Comparison of ENCODE assay signal across 7 cellular contexts in the genomic region with DNA sequence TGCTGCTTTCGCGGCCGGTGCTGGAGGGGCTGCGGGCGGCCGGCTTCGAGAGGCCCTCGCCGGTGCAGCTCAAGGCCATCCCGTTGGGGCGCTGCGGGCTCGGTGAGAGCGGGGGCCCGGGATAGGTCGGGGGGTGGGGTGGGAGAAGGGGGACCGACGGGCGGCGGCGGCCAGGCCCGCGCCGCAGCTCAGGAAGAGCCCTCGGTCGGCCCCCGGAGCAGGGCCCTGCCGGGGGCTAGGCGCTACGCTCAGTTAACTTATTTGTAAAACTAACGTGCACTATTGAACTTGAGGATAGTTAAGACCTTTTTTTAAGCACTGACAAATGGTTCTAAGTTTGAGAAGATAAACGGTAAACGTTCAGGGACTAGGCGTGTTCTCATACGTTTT. TPM values are rescaled to one million over a fixed set of nuclear protein-coding genes. Genes with fewer than 3 reads are reported as not detected.
A peak's percentile ranks its signal among the peaks of the same experiment; 100 is the strongest.
DNase-seq lines count a peak whose midpoint lies in the region; ATAC-seq and TF ChIP-seq lines count a peak whose summit lies in the region.

No MANE protein-coding gene starts in this region.

- DNase-seq in cardiac fibroblast (ENCODE audit: low read depth in 2 of 2) (no peak), mesothelial cell of epicardium (ENCODE audit: low spot score in 2 of 2, unreplicated experiment in 2 of 2) (peak in 1 of 2 experiments; percentile 43), NCI-H82 treated with DMSO at 0.1 percent for 48 hours (lab: John Stamatoyannopoulos, UW; ENCODE audit: unreplicated experiment) (no peak), GM19238 (ENCODE audit: insufficient read length, low spot score) (no peak), DMS79 (lab: John Stamatoyannopoulos, UW) (no peak)

- peaks cover 13% of the 10 kb centered on the region for H3K27me3 Mint-ChIP-seq in mesothelial cell of epicardium (ENCODE audit: low read depth)

- peak overlapping the region; percentile 83 to 87 for H3K4me3 ChIP-seq in cardiac fibroblast (replicated peaks in 1 of 2; ENCODE audit: low read depth in 2 of 2, low read length in 2 of 2)

- peak overlapping the region; percentile 98 for H3K27ac Mint-ChIP-seq in mesothelial cell of epicardium

- no peaks in the 10 kb centered on the region for H3K9me3 Mint-ChIP-seq in mesothelial cell of epicardium

- ATAC-seq in GM21367 (IDR thresholded peaks at IDR 0.05; ENCODE audit: unreplicated experiment) (peak; percentile 5), HG03565 (IDR thresholded peaks at IDR 0.05; ENCODE audit: unreplicated experiment) (peak; percentile 16)

- H3K4me1 Mint-ChIP-seq in mesothelial cell of epicardium = peaks cover 19% of the 10 kb centered on the region

- no peak for TF ChIP-seq CTCF in cardiac fibroblast (IDR thresholded peaks at IDR 0.05; ENCODE audit: low read depth, low read length)
- no peak for TF ChIP-seq CTCF in mesothelial cell of epicardium (IDR thresholded peaks at IDR 0.05; ENCODE audit: unreplicated experiment)

- peaks cover 17% of the 10 kb centered on the region for H3K36me3 Mint-ChIP-seq in mesothelial cell of epicardium

- H3K4me3 Mint-ChIP-seq in mesothelial cell of epicardium = peak overlapping the region; percentile 94

RNA-seq across cellular contexts. Expression of gene DDX20, which starts 0.4 kb away (rescaled TPM):
- 13.7 to 16.5 TPM (median 14.2 TPM) in 3 replicates for total RNA-seq in mesothelial cell of epicardium

RNA-seq across cellular contexts. Expression of gene INKA2, which starts 16.9 kb away (rescaled TPM):
- 0.89 to 1.4 TPM (median 1.4 TPM) in 3 replicates for total RNA-seq in mesothelial cell of epicardium
